Comparison of ENCODE assay signal across 8 cellular contexts in the genomic region with DNA sequence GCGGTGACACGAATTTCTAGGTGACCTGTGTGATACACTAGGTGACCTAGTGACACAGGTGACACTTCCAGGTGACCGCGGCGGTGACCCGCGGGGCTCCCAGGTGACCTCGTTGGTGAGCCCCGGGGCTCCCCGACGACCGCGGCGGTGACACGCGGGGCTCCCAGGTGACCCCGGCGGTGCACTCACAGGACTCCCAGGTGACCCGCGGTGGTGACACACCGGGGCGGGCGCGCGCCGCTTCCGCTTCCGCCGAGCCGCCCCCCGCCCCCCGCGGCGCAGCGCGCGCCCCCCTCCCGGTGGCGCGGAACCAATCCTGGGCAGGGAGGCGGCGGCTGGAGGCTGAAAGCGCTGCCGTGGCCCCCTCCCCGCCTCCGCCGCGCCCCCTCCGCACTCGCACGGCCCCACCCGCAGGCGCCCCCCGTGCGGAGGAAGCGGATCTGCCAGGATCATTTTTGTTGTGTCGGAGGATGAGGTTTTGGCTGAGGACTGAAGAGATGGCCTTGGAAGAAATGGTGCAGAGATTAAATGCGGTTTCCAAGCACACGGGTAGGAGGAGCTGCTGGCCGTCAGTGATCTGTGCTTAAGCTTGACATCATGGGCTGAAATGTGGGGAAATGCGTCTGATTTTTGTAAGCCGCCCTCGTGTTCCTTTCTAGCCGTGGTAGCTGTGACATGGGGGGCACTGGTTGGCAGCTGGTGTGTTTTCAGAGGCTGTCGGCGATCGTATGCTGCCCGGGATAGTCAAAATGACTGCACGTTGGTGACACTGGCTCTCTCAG. TPM values are rescaled to one million over a fixed set of nuclear protein-coding genes. Genes with fewer than 3 reads are reported as not detected.
A peak's percentile ranks its signal among the peaks of the same experiment; 100 is the strongest.
DNase-seq lines count a peak whose midpoint lies in the region; ATAC-seq and TF ChIP-seq lines count a peak whose summit lies in the region.

Gene MCF2L (plus strand): TSS at position 305 of the 782 bp plus-strand sequence. CDS start 166 bp downstream, at position 471.

- H3K36me3 ChIP-seq in HEK293 (ENCODE audit: control insufficient read depth in 2 of 2, insufficient read depth in 1 of 2, low read length in 2 of 2): no peaks in the 10 kb centered on the region
- H3K36me3 ChIP-seq in heart left ventricle: no peaks in the 10 kb centered on the region
- H3K36me3 ChIP-seq in transverse colon: no peaks in the 10 kb centered on the region

- peak in 1 of 2 donors; percentile 21 for TF ChIP-seq POLR2A in heart left ventricle (IDR thresholded peaks at IDR 0.05)
- no peak for TF ChIP-seq POLR2A in transverse colon (IDR thresholded peaks at IDR 0.05)

- TF ChIP-seq CTCF in HEK293 (tag by site-specific recombination; IDR thresholded peaks at IDR 0.05) (no peak), heart left ventricle (IDR thresholded peaks at IDR 0.05) (peak in 9 of 12 donors; percentile 4 to 48 (median 32)), transverse colon (IDR thresholded peaks at IDR 0.05) (peak in 2 of 5 experiments; percentile 34 to 55)

- ATAC-seq in heart left ventricle (peak in 3 of 4 donors; percentile 58 to 76 (median 69)), HG03139 (IDR thresholded peaks at IDR 0.05; ENCODE audit: unreplicated experiment) (no peak)

- DNase-seq in ACHN (peak; percentile 24), RPMI8226 (peak; percentile 78), heart left ventricle (peak in 4 of 5 donors; percentile 45 to 63 (median 55)), posterior cingulate gyrus (peak in 6 of 10 donors; percentile 48 to 93 (median 72)), transverse colon (peak; percentile 55)
- peak; percentile 76 for DNase-seq in activated naive CD4-positive, alpha-beta T cell treated with anti-CD3 and anti-CD28 coated beads, Interleukin-2, amount 50 U/mL, for 16 hours

- 0 to 2% (median 1%) methylated on average over 13 to 69 of the region's 69 CpGs for WGBS in heart left ventricle, 4 donors
- 0% methylated on average over 30 of the region's 69 CpGs; no CpG with 5 or more reads in 1 of the 2 donors for WGBS in transverse colon (ENCODE audit: low coverage in 1 of 2), 2 donors

- POLR2A ChIA-PET in HEK293 (lab: Yijun Ruan, JAX): no interaction called here

- peak within 1 kb of the TSS; percentile 41; the same call in 1 of the 2 replicates for H3K27ac ChIP-seq in HEK293 (ENCODE audit: extremely low read depth, low read depth, low read length)
- H3K27ac ChIP-seq in heart left ventricle: peak within 1 kb of the TSS; percentile 60 to 92 (median 83)
- peak within 1 kb of the TSS; percentile 69 to 88 (median 78) for H3K27ac ChIP-seq in transverse colon

- H3K27me3 ChIP-seq in heart left ventricle (peaks cover 0 to 35% (median 0%) of the 10 kb centered on the region in 9 donors), transverse colon (peaks cover 32% of the 10 kb centered on the region)

- H3K4me1 ChIP-seq in HEK293 (ENCODE audit: control insufficient read depth, insufficient read depth, low read length): peaks cover 8% of the 10 kb centered on the region
- peaks cover 5 to 41% (median 14%) of the 10 kb centered on the region in 12 donors for H3K4me1 ChIP-seq in heart left ventricle
- H3K4me1 ChIP-seq in transverse colon: peaks cover 0 to 18% (median 7%) of the 10 kb centered on the region in 4 donors

- CTCF ChIA-PET in HEK293 (lab: Yijun Ruan, JAX): interaction anchor here (0.7 to 1.6 kb wide), 5 partner anchors 25 to 61 kb away, joined by 3 to 7 read pairs (median 5); no protein-coding TSS in a partner anchor

- no peak for TF ChIP-seq EP300 in transverse colon (IDR thresholded peaks at IDR 0.05; ENCODE audit: low read depth)

- H3K9me3 ChIP-seq in HEK293 (ENCODE audit: control insufficient read depth, insufficient read depth, low read depth, low read length) (no peaks in the 10 kb centered on the region), heart left ventricle (no peaks in the 10 kb centered on the region), transverse colon (no peaks in the 10 kb centered on the region)

- intact Hi-C loops in heart left ventricle (cut with DNase I): no loop called here
- intact Hi-C loops in posterior cingulate gyrus (cut with DNase I): no loop called here
- intact Hi-C loops in transverse colon (cut with DNase I; ENCODE audit: low total_unique reads): no loop called here

- H3K4me3 ChIP-seq in HEK293 (ENCODE audit: low read depth, low read length): peak within 1 kb of the TSS; percentile 65
- H3K4me3 ChIP-seq in heart left ventricle: peak within 1 kb of the TSS; percentile 47 to 78 (median 60)
- peak within 1 kb of the TSS; percentile 38 to 55 (median 46) for H3K4me3 ChIP-seq in transverse colon

- in situ Hi-C loops in ACHN (cut with HindIII; ENCODE audit: low pct_ligation_motif_present, low pct_unique_long_range_greater_than_20kb, low sequenced_read_pairs): no loop called here
- in situ Hi-C loops in transverse colon (cut with MboI; ENCODE audit: low pct_ligation_motif_present in 1 of 4, low pct_unique_long_range_greater_than_20kb in 1 of 4, low sequenced_read_pairs in 3 of 4): loop anchor here in 1 of 4 donors (25.0 kb wide), 1 partner anchor 418 kb away; no protein-coding TSS in a partner anchor

TF ChIP-seq in HEK293, 187 proteins besides CTCF, POLR2A, EP300 and RAD21 (continues in another document):
- TF ChIP-seq GLIS1 (tag by site-specific recombination; IDR thresholded peaks at IDR 0.05) (peak; percentile 59), REST (tag by site-specific recombination; IDR thresholded peaks at IDR 0.05) (no peak), ZBTB11 (tag by site-specific recombination; conservative IDR thresholded peaks at IDR 0.05; ENCODE audit: low read depth) (peak; percentile 84), ZNF292 (tag by site-specific recombination; IDR thresholded peaks at IDR 0.05; ENCODE audit: borderline replicate concordance, low read depth) (no peak), GLI2 (tag by site-specific recombination; IDR thresholded peaks at IDR 0.05; ENCODE audit: borderline replicate concordance, low read depth) (no peak), ZNF114 (tag by site-specific recombination; IDR thresholded peaks at IDR 0.05) (no peak), ZFP69B (tag by site-specific recombination; IDR thresholded peaks at IDR 0.05) (no peak), ZSCAN30 (tag by site-specific recombination; IDR thresholded peaks at IDR 0.05) (no peak), ZNF23 (tag by site-specific recombination; IDR thresholded peaks at IDR 0.05; ENCODE audit: borderline replicate concordance) (no peak), ZNF394 (tag by site-specific recombination; IDR thresholded peaks at IDR 0.05; ENCODE audit: borderline replicate concordance) (no peak)

RNA-seq across cellular contexts. Expression of gene MCF2L, which starts in this region (rescaled TPM):
- total RNA-seq in heart left ventricle (10 to 100 TPM; 26.0 to 61.0 (median 43.6) TPM), transverse colon (100 to 1,000 TPM in 2 of 4 donors, 10 to 100 TPM in 2; 62.1 to 186 (median 91.3) TPM)
- polyA plus RNA-seq in heart left ventricle: 10 to 100 TPM; 37.7 to 40.0 TPM

Comparison
In these comparisons a context has a peak if more than half of its experiments do, and no peak if none do; other contexts are left out.
1. DNase-seq: peak in every context shown above with its lines; median percentile 78 in RPMI8226; 76 in activated naive CD4-positive, alpha-beta T cell treated with anti-CD3 and anti-CD28 coated beads, Interleukin-2, amount 50 U/mL, for 16 hours; 72 in posterior cingulate gyrus; 55 in heart left ventricle; 55 in transverse colon; 24 in ACHN.